ENCODE assay signal across 20 cellular contexts in the genomic region with DNA sequence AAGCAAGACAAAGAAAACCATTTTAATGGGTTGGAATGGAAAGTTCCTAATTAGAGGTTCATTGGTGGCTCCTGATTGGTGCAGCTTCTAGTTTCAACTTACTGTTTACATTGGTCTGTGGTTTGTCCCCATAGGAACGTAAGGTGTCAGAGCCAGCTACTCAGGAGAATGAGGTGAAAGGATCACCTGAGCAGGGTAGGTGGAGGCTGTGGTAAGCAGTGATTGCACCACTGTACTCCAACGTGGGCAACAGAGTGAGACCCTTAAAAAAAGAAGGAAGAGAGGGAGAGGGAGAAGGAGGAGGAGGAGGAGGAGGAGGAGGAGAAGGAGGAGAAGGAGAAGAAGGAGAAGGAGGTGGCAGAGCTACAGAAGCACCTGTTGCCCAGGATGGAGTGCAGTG. TPM values are rescaled to one million over a fixed set of nuclear protein-coding genes. Genes with fewer than 3 reads are reported as not detected.
DNase-seq lines count a peak whose midpoint lies in the region; ATAC-seq, FAIRE-seq and TF ChIP-seq lines count a peak whose summit lies in the region.
"Had no signal": no experiment of that assay in that cellular context is flagged by ENCODE, and none has a peak within 500 bp of the region (broad histone marks: within the 10 kb centered on the region; RNA-seq: fewer than 3 reads in every experiment).

No MANE protein-coding gene starts in this region.

- CTCF ChIA-PET in HepG2 (lab: Yijun Ruan, JAX; ENCODE audit: low intra/inter-chr PET ratio, low total read pairs), result no interaction called here

- in situ Hi-C loops in HepG2 (cut with HindIII; ENCODE audit: extremely low pct_ligation_motif_present, low pct_unique_long_range_greater_than_20kb), result no loop called here

- no TSS peak for BruUV-seq in HepG2 (replicated peaks; lab: Mats Ljungman, UMichigan)

- H3K9me3 Mint-ChIP-seq in activated naive CD8-positive, alpha-beta T cell treated with anti-CD3 and anti-CD28 coated beads, Interleukin-2, amount 50 U/mL, for 24 hours, result no peaks in the 10 kb centered on the region
- H3K9me3 Mint-ChIP-seq in progenitor cell of endocrine pancreas (ENCODE audit: low read depth), result no peaks in the 10 kb centered on the region
- H3K9me3 Mint-ChIP-seq: activated naive CD4-positive, alpha-beta T cell treated with anti-CD3 and anti-CD28 coated beads, Interleukin-2, amount 10 ng/mL, durations not matched to agents 7 days and 5 days; natural killer cell had no signal

- no peak overlapping the region for H3K4me3 Mint-ChIP-seq in activated naive CD8-positive, alpha-beta T cell treated with anti-CD3 and anti-CD28 coated beads, Interleukin-2, amount 50 U/mL, for 24 hours
- H3K4me3 Mint-ChIP-seq in progenitor cell of endocrine pancreas (ENCODE audit: low read depth), result no peak overlapping the region
- H3K4me3 Mint-ChIP-seq: activated naive CD4-positive, alpha-beta T cell treated with anti-CD3 and anti-CD28 coated beads, Interleukin-2, amount 10 ng/mL, durations not matched to agents 7 days and 5 days; natural killer cell had no signal

- H3K9me3 ChIP-seq in HepG2 (ENCODE audit: low read length), result no peaks in the 10 kb centered on the region
- H3K9me3 ChIP-seq: BLaER1, SK-N-SH, thyroid gland had no signal

- no peak overlapping the region for H2AFZ ChIP-seq in HepG2 (ENCODE audit: low read length)

- intact Hi-C loops in HepG2 (cut with micrococcal nuclease; ENCODE audit: unreplicated experiment), result no loop called here

- no peak overlapping the region for H3K4me3 ChIP-seq in HepG2 (replicated peaks in 1 of 3; ENCODE audit: insufficient read depth in 1 of 3, low read depth in 2 of 3, low read length in 3 of 3)
- H3K4me3 ChIP-seq: BLaER1, smooth muscle cell, thyroid gland had no signal

- H3K79me2 ChIP-seq in HepG2 (ENCODE audit: insufficient read depth, low read length), result no peaks in the 10 kb centered on the region

- H3K27me3 Mint-ChIP-seq in activated naive CD8-positive, alpha-beta T cell treated with anti-CD3 and anti-CD28 coated beads, Interleukin-2, amount 50 U/mL, for 24 hours, result peaks cover 12% of the 10 kb centered on the region
- H3K27me3 Mint-ChIP-seq in progenitor cell of endocrine pancreas, result no peaks in the 10 kb centered on the region

- peak; percentile 35 for ATAC-seq in activated naive CD8-positive, alpha-beta T cell treated with anti-CD3 and anti-CD28 coated beads, Interleukin-2, amount 50 U/mL, for 24 hours
- no peak for ATAC-seq in HepG2
- ATAC-seq: natural killer cell had no signal

- H3K27ac Mint-ChIP-seq in activated naive CD8-positive, alpha-beta T cell treated with anti-CD3 and anti-CD28 coated beads, Interleukin-2, amount 50 U/mL, for 24 hours, result no peak overlapping the region
- peak overlapping the region; percentile 79 for H3K27ac Mint-ChIP-seq in progenitor cell of endocrine pancreas
- H3K27ac Mint-ChIP-seq: activated naive CD4-positive, alpha-beta T cell treated with anti-CD3 and anti-CD28 coated beads, Interleukin-2, amount 10 ng/mL, durations not matched to agents 7 days and 5 days; natural killer cell had no signal

- no peak for TF ChIP-seq RAD21 in HepG2 (CRISPR knock-in tag; IDR thresholded peaks at IDR 0.05)

- DNase-seq in NCI-H510A treated with DMSO at 0.1 percent for 48 hours (lab: John Stamatoyannopoulos, UW) (peak; percentile 14), NCI-H510A (lab: John Stamatoyannopoulos, UW) (no peak), NCI-H2029 treated with DMSO at 0.1 percent for 48 hours (lab: John Stamatoyannopoulos, UW) (peak; percentile 54), progenitor cell of endocrine pancreas (ENCODE audit: low spot score, unreplicated experiment) (no peak), NCI-H1092 treated with DMSO at 0.1 percent for 48 hours (lab: John Stamatoyannopoulos, UW) (no peak), HepG2 (ENCODE audit: low spot score) (no peak), frontal cortex (ENCODE audit: low spot score in 2 of 2) (no peak)
- DNase-seq in activated naive CD8-positive, alpha-beta T cell treated with anti-CD3 and anti-CD28 coated beads, Interleukin-2, amount 50 U/mL, for 24 hours, result no peak
- DNase-seq: 8988T; activated CD4-positive, alpha-beta T cell treated with anti-CD3 and anti-CD28 coated beads for 48 hours; activated naive CD4-positive, alpha-beta T cell treated with anti-CD3 and anti-CD28 coated beads, Interleukin-2, amount 10 ng/mL, durations not matched to agents 7 days and 5 days; DMS 273 treated with DMSO at 0.1 percent for 48 hours; HCEC 1CT; natural killer cell; NCI-H146; NCI-H446; SK-N-SH; thyroid gland had no signal

- no peaks in the 10 kb centered on the region for H3K4me1 ChIP-seq in HepG2 (ENCODE audit: insufficient read depth, low read length)
- H3K4me1 ChIP-seq: thyroid gland had no signal

- no peak for TF ChIP-seq POLR2A in HepG2 (IDR thresholded peaks at IDR 0.05; ENCODE audit: insufficient read depth in 1 of 2, low read depth in 2 of 2, low read length in 2 of 2)

- no peak for TF ChIP-seq EP300 in HepG2 (IDR thresholded peaks at IDR 0.05; ENCODE audit: low read depth in 2 of 2, low read length in 2 of 2)
- no peak for TF ChIP-seq EP300 in HepG2 (CRISPR knock-in tag; IDR thresholded peaks at IDR 0.05; ENCODE audit: borderline replicate concordance)

- no peaks in the 10 kb centered on the region for H3K36me3 ChIP-seq in HepG2 (replicated peaks in 1 of 2; ENCODE audit: control insufficient read depth in 1 of 2, insufficient read depth in 2 of 2, low read length in 2 of 2)
- H3K36me3 ChIP-seq: BLaER1, thyroid gland had no signal

- FAIRE-seq in HepG2 (lab: Jason Lieb, UNC), result no peak
- FAIRE-seq in frontal cortex (lab: Jason Lieb, UNC), result no peak

- no peak overlapping the region for H3K4me2 ChIP-seq in HepG2 (ENCODE audit: low read depth, low read length)
- H3K4me2 ChIP-seq: BLaER1, SK-N-SH, smooth muscle cell had no signal

- POLR2A ChIA-PET in HepG2 (lab: Yijun Ruan, JAX), result no interaction called here

- H3K36me3 Mint-ChIP-seq in activated naive CD8-positive, alpha-beta T cell treated with anti-CD3 and anti-CD28 coated beads, Interleukin-2, amount 50 U/mL, for 24 hours (ENCODE audit: low read depth), result no peaks in the 10 kb centered on the region
- no peaks in the 10 kb centered on the region for H3K36me3 Mint-ChIP-seq in progenitor cell of endocrine pancreas (ENCODE audit: insufficient read depth)
- H3K36me3 Mint-ChIP-seq: activated naive CD4-positive, alpha-beta T cell treated with anti-CD3 and anti-CD28 coated beads, Interleukin-2, amount 10 ng/mL, durations not matched to agents 7 days and 5 days; natural killer cell had no signal

- TF ChIP-seq CTCF in progenitor cell of endocrine pancreas (IDR thresholded peaks at IDR 0.05; ENCODE audit: unreplicated experiment), result no peak
- no peak for TF ChIP-seq CTCF in HepG2 (CRISPR knock-in tag; IDR thresholded peaks at IDR 0.05)

- H3K9ac ChIP-seq in HepG2 (ENCODE audit: insufficient read depth, low read depth, low read length), result no peak overlapping the region
- H3K9ac ChIP-seq: BLaER1, SK-N-SH had no signal

- H3K27ac ChIP-seq in HepG2 (ENCODE audit: extremely low read length, insufficient read depth, low read length), result no peak overlapping the region
- H3K27ac ChIP-seq: BLaER1, thyroid gland had no signal

- peaks cover 0 to 5% of the 10 kb centered on the region in 2 experiments; a peak in 1 of 5 replicates for H3K27me3 ChIP-seq in HepG2 (ENCODE audit: control insufficient read depth in 1 of 2, insufficient read depth in 2 of 2, low read length in 2 of 2)
- H3K27me3 ChIP-seq: BLaER1, thyroid gland had no signal

- peaks cover 4% of the 10 kb centered on the region for H3K4me1 Mint-ChIP-seq in activated naive CD8-positive, alpha-beta T cell treated with anti-CD3 and anti-CD28 coated beads, Interleukin-2, amount 50 U/mL, for 24 hours
- peaks cover 56% of the 10 kb centered on the region for H3K4me1 Mint-ChIP-seq in progenitor cell of endocrine pancreas (ENCODE audit: low read depth)
- H3K4me1 Mint-ChIP-seq: activated naive CD4-positive, alpha-beta T cell treated with anti-CD3 and anti-CD28 coated beads, Interleukin-2, amount 10 ng/mL, durations not matched to agents 7 days and 5 days had no signal

- WGBS in HepG2 (ENCODE audit: low lambda C conversion rate), result 5% methylated on average over 2 of the region's 2 CpGs

- no peaks in the 10 kb centered on the region for H4K20me1 ChIP-seq in HepG2 (ENCODE audit: insufficient read depth, low read length)
- H4K20me1 ChIP-seq: BLaER1 had no signal

TF ChIP-seq in HepG2, 621 proteins besides CTCF, POLR2A, EP300 and RAD21:
- TF ChIP-seq ZNF33A (CRISPR knock-in tag; IDR thresholded peaks at IDR 0.05; ENCODE audit: borderline replicate concordance), result no peak
- no peak for TF ChIP-seq ZNF510 (CRISPR knock-in tag; IDR thresholded peaks at IDR 0.05; ENCODE audit: low read depth)
- no peak for TF ChIP-seq RBM39 (IDR thresholded peaks at IDR 0.05; ENCODE audit: low read depth, low read length, poor library complexity, severe bottlenecking)
TF ChIP-seq in HepG2: peak in this region for 0.

RNA-seq across cellular contexts. Expression of a gene that starts 30.4 kb away (rescaled TPM):
- total RNA-seq in progenitor cell of endocrine pancreas (17.8 and 18.2 TPM in 2 replicates), HepG2 (2016; rRNA removed; fragmentation: Illumina TruSeq; extraction: Trizol) (not detected in 2 replicates), frontal cortex (15.5 TPM)
- total RNA-seq in HepG2 (2016; cell fraction: cytosol; rRNA removed; fragmentation: Illumina TruSeq; extraction: Trizol; ENCODE audit: low read depth), result not detected in 2 replicates
- total RNA-seq in HepG2 (2016; cell fraction: insoluble cytoplasmic fraction; rRNA removed; fragmentation: Illumina TruSeq; extraction: Trizol), result not detected in 2 replicates
- not detected in 2 replicates for total RNA-seq in HepG2 (2016; cell fraction: membrane; rRNA removed; fragmentation: Illumina TruSeq; extraction: Trizol)
- not detected in 2 replicates for total RNA-seq in HepG2 (2016; cell fraction: nucleus; rRNA removed; fragmentation: Illumina TruSeq; extraction: Trizol)
- not detected in 2 replicates for polyA plus RNA-seq in HepG2 (2011; rRNA removed)
- polyA plus RNA-seq in HepG2 (2011; cell fraction: cytosol; rRNA removed), result not detected in 2 replicates
- polyA plus RNA-seq in HepG2 (2011; cell fraction: nucleus; rRNA removed), result not detected in 2 replicates
- polyA plus RNA-seq in HepG2 (2012), result not detected in 2 replicates
- not detected in 2 replicates for polyA plus RNA-seq in HepG2 (2016; cell fraction: cytosol; fragmentation: Illumina TruSeq; extraction: Trizol; ENCODE audit: low read depth)
- polyA plus RNA-seq in HepG2 (2016; cell fraction: insoluble cytoplasmic fraction; fragmentation: Illumina TruSeq; extraction: Trizol; ENCODE audit: low read depth), result not detected in 2 replicates
- polyA plus RNA-seq in HepG2 (2016; cell fraction: membrane; fragmentation: Illumina TruSeq; extraction: Trizol; ENCODE audit: low read depth), result not detected in 2 replicates
- not detected in 2 replicates for polyA plus RNA-seq in HepG2 (2016; cell fraction: nucleus; fragmentation: Illumina TruSeq; extraction: Trizol; ENCODE audit: insufficient read depth, low read depth)
- polyA minus RNA-seq in HepG2 (2011; rRNA and poly(A)+ RNA removed; ENCODE audit: low replicate concordance), result not detected in 2 replicates
- polyA minus RNA-seq in HepG2 (2011; cell fraction: cytosol; rRNA and poly(A)+ RNA removed), result not detected in 2 replicates
- not detected in 2 replicates for polyA minus RNA-seq in HepG2 (2011; cell fraction: nucleus; rRNA and poly(A)+ RNA removed)
- total RNA-seq: natural killer cell, smooth muscle cell had no signal

Comparison
In these comparisons a context has a peak if more than half of its experiments do, and no peak if none do; other contexts are left out.
1. DNase-seq: peak in NCI-H510A treated with DMSO at 0.1 percent for 48 hours (single experiment) and NCI-H2029 treated with DMSO at 0.1 percent for 48 hours (single experiment); none in NCI-H510A (single experiment), activated naive CD8-positive, alpha-beta T cell treated with anti-CD3 and anti-CD28 coated beads, Interleukin-2, amount 50 U/mL, for 24 hours (single experiment), progenitor cell of endocrine pancreas (single experiment), NCI-H1092 treated with DMSO at 0.1 percent for 48 hours (single experiment), HepG2 (single experiment) and frontal cortex (0 of 2).
2. RNA of a gene that starts 30.4 kb away (total RNA-seq): 17.8 to 18.2 TPM in progenitor cell of endocrine pancreas and 15.5 TPM in frontal cortex (single experiment); not detected in HepG2; every median in the first group is over 10 times any median in the second.